ENCODE assay signal across 21 cellular contexts in the genomic region with DNA sequence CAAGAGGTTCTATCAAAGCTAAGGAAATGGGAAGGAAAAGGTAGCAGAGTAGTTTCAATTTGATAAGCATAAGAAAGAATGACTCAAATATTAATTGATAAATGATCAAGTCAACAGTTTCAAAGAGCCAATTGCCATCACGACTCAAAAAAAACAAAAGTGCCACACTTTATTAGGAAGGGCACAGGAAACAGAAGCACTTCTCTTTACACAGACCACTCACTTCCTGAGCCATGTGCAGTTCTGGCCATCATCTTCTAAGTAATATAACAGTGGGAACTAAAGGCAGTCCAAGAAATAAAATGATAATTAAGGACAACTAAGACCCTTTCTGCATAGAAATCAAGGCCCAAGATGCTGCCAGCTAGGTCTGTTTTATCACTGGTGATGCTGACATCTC.
"Had no signal": no experiment of that assay in that cellular context is flagged by ENCODE, and none has a peak within 500 bp of the region (broad histone marks: within the 10 kb centered on the region; RNA-seq: fewer than 3 reads in every experiment).

No MANE protein-coding gene starts in this region.

- ATAC-seq: gastrocnemius medialis, heart right ventricle, left ventricle myocardium superior had no signal

- DNase-seq: activated B cell treated with CpG ODN at 0.5 μM for 24 hours; activated CD4-positive, alpha-beta T cell treated with anti-CD3 and anti-CD28 coated beads, Interleukin-2, amount 50 U/mL, for 4 hours; activated naive CD4-positive, alpha-beta T cell treated with Interleukin-2 at 50 U/mL for 16 hours; adrenal gland; central memory CD4-positive, alpha-beta T cell; effector CD8-positive, alpha-beta T cell; gastrocnemius medialis; heart right ventricle; kidney; left ventricle myocardium superior; mesendoderm; pancreas; stimulated activated CD4-positive, alpha-beta T cell treated with anti-CD3 and anti-CD28 coated beads, Interleukin-2, amount 100 ng/mL, for 48 hours; stimulated activated naive CD4-positive, alpha-beta T cell treated with Interleukin-2 at 50 U/mL for 16 hours; SW 1271; T1000 had no signal

- H3K9me3 Mint-ChIP-seq: activated T-helper 1 cell treated with anti-CD3 and anti-CD28 coated beads, Interleukin-12 subunit alpha, Interleukin-12 subunit beta, Interleukin-2, Interleukin-4 antibody, amounts not matched to agents 30 ng/mL and 10 ng/mL and 1 ng/mL, durations not matched to agents 14 hours and 24 hours and 36 hours; neural crest cell; type B pancreatic cell had no signal

- H3K4me3 Mint-ChIP-seq: activated B cell treated with CpG ODN at 0.5 μM for 24 hours; activated T-helper 1 cell treated with anti-CD3 and anti-CD28 coated beads, Interleukin-12 subunit alpha, Interleukin-12 subunit beta, Interleukin-2, Interleukin-4 antibody, amounts not matched to agents 30 ng/mL and 10 ng/mL and 1 ng/mL, durations not matched to agents 14 hours and 24 hours and 36 hours; neural crest cell; type B pancreatic cell had no signal

- H3K27me3 ChIP-seq: adrenal gland, gastrocnemius medialis, heart right ventricle, pancreas had no signal

- H3K27me3 Mint-ChIP-seq: activated B cell treated with CpG ODN at 0.5 μM for 24 hours, type B pancreatic cell had no signal

- H3K27ac ChIP-seq: adrenal gland, coronary artery, epithelial cell of prostate, gastrocnemius medialis, heart right ventricle, pancreas had no signal

- H3K27ac Mint-ChIP-seq: activated B cell treated with CpG ODN at 0.5 μM for 24 hours; activated T-helper 1 cell treated with anti-CD3 and anti-CD28 coated beads, Interleukin-12 subunit alpha, Interleukin-12 subunit beta, Interleukin-2, Interleukin-4 antibody, amounts not matched to agents 30 ng/mL and 10 ng/mL and 1 ng/mL, durations not matched to agents 14 hours and 24 hours and 36 hours; type B pancreatic cell had no signal

- H3K4me3 ChIP-seq: adrenal gland, coronary artery, gastrocnemius medialis, heart right ventricle, pancreas had no signal

- H3K9me3 ChIP-seq: adrenal gland, gastrocnemius medialis, heart right ventricle, pancreas had no signal

- H3K4me1 ChIP-seq: adrenal gland had no signal
